Comparison of ENCODE assay signal across 35 cellular contexts in the genomic region with DNA sequence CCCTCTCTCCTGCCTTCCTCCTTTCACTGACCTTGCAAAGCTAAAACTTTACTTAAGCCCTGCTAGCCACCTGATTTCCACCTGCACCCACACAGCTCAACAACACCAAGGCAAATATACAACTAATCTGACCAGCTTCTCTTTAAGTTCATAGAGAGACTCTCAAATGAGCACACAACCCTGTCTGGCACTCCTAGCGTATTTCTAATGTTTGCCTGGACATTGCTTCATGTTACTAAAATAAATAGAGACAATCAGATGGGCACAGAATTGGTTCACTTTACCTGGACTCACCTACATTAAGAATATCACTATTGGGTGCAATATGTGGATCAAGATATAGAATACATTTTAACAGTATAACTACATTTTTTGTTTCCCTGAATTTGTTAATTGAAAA. TPM values are rescaled to one million over a fixed set of nuclear protein-coding genes. Genes with fewer than 3 reads are reported as not detected.
"Had no signal": no experiment of that assay in that cellular context is flagged by ENCODE, and none has a peak within 500 bp of the region (broad histone marks: within the 10 kb centered on the region; RNA-seq: fewer than 3 reads in every experiment).

No MANE protein-coding gene starts in this region.

- H3K27ac ChIP-seq: adrenal gland, body of pancreas, esophagus muscularis mucosa, foreskin keratinocyte, gastrocnemius medialis, WERI-Rb-1 had no signal

- H3K27me3 Mint-ChIP-seq: activated CD8-positive, alpha-beta T cell treated with anti-CD3 and anti-CD28 coated beads for 36 hours; activated naive CD8-positive, alpha-beta T cell had no signal

- H3K9me3 Mint-ChIP-seq: activated B cell treated with CpG ODN at 0.5 μM for 24 hours; activated CD8-positive, alpha-beta T cell treated with anti-CD3 and anti-CD28 coated beads for 36 hours; activated T-cell treated with anti-CD3 and anti-CD28 coated beads, Interleukin-2, amount 50 U/mL, for 4 hours; T-helper 2 cell treated with Interferon-gamma antibody and Interleukin-4, amounts not matched to agents 5 μg/mL and 100 μg/mL, for 36 hours had no signal

- H3K36me3 Mint-ChIP-seq: activated naive CD8-positive, alpha-beta T cell had no signal

- H3K9me3 ChIP-seq: adrenal gland, body of pancreas, esophagus muscularis mucosa, gastrocnemius medialis had no signal

- H3K27ac Mint-ChIP-seq: activated B cell treated with CpG ODN at 0.5 μM for 24 hours; activated CD8-positive, alpha-beta T cell treated with anti-CD3 and anti-CD28 coated beads for 36 hours; activated naive CD8-positive, alpha-beta T cell; activated naive CD8-positive, alpha-beta T cell treated with anti-CD3 and anti-CD28 coated beads, Interleukin-2, amount 50 U/mL, for 24 hours; activated T-helper 17 cell treated with anti-CD3 and anti-CD28 coated beads, Interleukin-2, amount 50 U/mL, for 72 hours; effector memory CD8-positive, alpha-beta T cell; T-helper 17 cell; T-helper 2 cell treated with Interferon-gamma antibody and Interleukin-4, amounts not matched to agents 5 μg/mL and 100 μg/mL, for 36 hours had no signal

- FAIRE-seq: colon had no signal

- H3K4me3 Mint-ChIP-seq: activated B cell treated with CpG ODN at 0.5 μM for 24 hours; activated CD8-positive, alpha-beta T cell treated with anti-CD3 and anti-CD28 coated beads for 36 hours; activated naive CD8-positive, alpha-beta T cell; activated naive CD8-positive, alpha-beta T cell treated with anti-CD3 and anti-CD28 coated beads, Interleukin-2, amount 50 U/mL, for 24 hours; activated T-cell treated with anti-CD3 and anti-CD28 coated beads, Interleukin-2, amount 50 U/mL, for 4 hours; activated T-helper 17 cell treated with anti-CD3 and anti-CD28 coated beads, Interleukin-2, amount 50 U/mL, for 72 hours; effector memory CD8-positive, alpha-beta T cell; T-helper 17 cell; T-helper 2 cell treated with Interferon-gamma antibody and Interleukin-4, amounts not matched to agents 5 μg/mL and 100 μg/mL, for 36 hours had no signal

- H3K4me1 ChIP-seq: adrenal gland, body of pancreas, esophagus muscularis mucosa, foreskin keratinocyte, gastrocnemius medialis had no signal

- H3K27me3 ChIP-seq: adrenal gland, body of pancreas, esophagus muscularis mucosa, foreskin keratinocyte, gastrocnemius medialis had no signal

- DNase-seq: activated B cell treated with CpG ODN at 0.5 μM for 24 hours; activated CD4-positive, alpha-beta T cell treated with anti-CD3 and anti-CD28 coated beads for 48 hours; activated CD4-positive, alpha-beta T cell treated with anti-CD3 and anti-CD28 coated beads, Interleukin-2, amount 50 U/mL, for 1 hour; activated CD4-positive, alpha-beta T cell treated with anti-CD3 and anti-CD28 coated beads, Interleukin-2, amount 50 U/mL, for 48 hours; activated CD8-positive, alpha-beta memory T cell treated with anti-CD3 and anti-CD28 coated beads for 24 hours; activated CD8-positive, alpha-beta T cell treated with anti-CD3 and anti-CD28 coated beads for 36 hours; activated effector memory CD4-positive, alpha-beta T cell treated with Interleukin-2 at 50 U/mL for 16 hours; activated gamma-delta T cell treated with Interleukin-2 at 50 U/mL for 16 hours; activated naive CD4-positive, alpha-beta T cell treated with anti-CD3 and anti-CD28 coated beads, Interleukin-2, amount 50 U/mL, for 16 hours; activated naive CD4-positive, alpha-beta T cell treated with Interleukin-2 at 50 U/mL for 16 hours; activated naive CD8-positive, alpha-beta T cell treated with anti-CD3 and anti-CD28 coated beads, Interleukin-2, amount 50 U/mL, for 24 hours; activated T-cell treated with anti-CD3 and anti-CD28 coated beads, Interleukin-2, amount 50 U/mL, for 4 hours; adrenal gland; amygdala; aorta; caudate nucleus; cortex of kidney; dermis blood vessel endothelial cell; effector CD4-positive, alpha-beta T cell; effector memory CD8-positive, alpha-beta T cell; erythroblast; foreskin keratinocyte; gastrocnemius medialis; T-helper 1 cell; T-helper 17 cell; T1000; WERI-Rb-1 had no signal

- H3K4me1 Mint-ChIP-seq: activated B cell treated with CpG ODN at 0.5 μM for 24 hours; activated naive CD8-positive, alpha-beta T cell treated with anti-CD3 and anti-CD28 coated beads, Interleukin-2, amount 50 U/mL, for 24 hours; activated T-helper 17 cell treated with anti-CD3 and anti-CD28 coated beads, Interleukin-2, amount 50 U/mL, for 72 hours; T-helper 17 cell had no signal

- H3K36me3 ChIP-seq: adrenal gland, esophagus muscularis mucosa, gastrocnemius medialis, WERI-Rb-1 had no signal

- ATAC-seq: activated CD4-positive, CD25-positive, alpha-beta regulatory T cell treated with anti-CD3 and anti-CD28 coated beads, Interleukin-2, amount 50 U/mL, for 24 hours; activated CD8-positive, alpha-beta T cell treated with anti-CD3 and anti-CD28 coated beads for 36 hours; activated naive CD8-positive, alpha-beta T cell treated with anti-CD3 and anti-CD28 coated beads, Interleukin-2, amount 50 U/mL, for 24 hours; activated T-cell treated with anti-CD3 and anti-CD28 coated beads, Interleukin-2, amount 50 U/mL, for 4 hours; activated T-helper 17 cell treated with anti-CD3 and anti-CD28 coated beads, Interleukin-2, amount 50 U/mL, for 72 hours; body of pancreas; effector memory CD8-positive, alpha-beta T cell; foreskin keratinocyte; gastrocnemius medialis; T-helper 17 cell had no signal

- H3K4me3 ChIP-seq: adrenal gland, body of pancreas, esophagus muscularis mucosa, gastrocnemius medialis had no signal

RNA-seq across cellular contexts. Expression of a gene that starts 33.2 kb away (rescaled TPM):
- total RNA-seq: activated B cell treated with CpG ODN at 0.5 μM for 24 hours; activated CD8-positive, alpha-beta T cell treated with anti-CD3 and anti-CD28 coated beads for 36 hours; activated T-cell treated with anti-CD3 and anti-CD28 coated beads, Interleukin-2, amount 50 U/mL, for 4 hours; activated T-helper 17 cell treated with anti-CD3 and anti-CD28 coated beads, Interleukin-2, amount 50 U/mL, for 72 hours; aorta; body of pancreas; chondrocyte; dermis blood vessel endothelial cell; foreskin keratinocyte; T-helper 17 cell had no signal
- polyA plus RNA-seq: aorta, foreskin keratinocyte had no signal
